Comparison of ENCODE assay signal across 10 cellular contexts in genomic region chr10:74827694-74828093, GRCh38. TPM values are rescaled to one million over a fixed set of nuclear protein-coding genes. Genes with fewer than 3 reads are reported as not detected.
DNase-seq lines count a peak whose midpoint lies in the region; ATAC-seq and TF ChIP-seq lines count a peak whose summit lies in the region.
"Had no signal": no experiment of that assay in that cellular context is flagged by ENCODE, and none has a peak within 500 bp of the region (broad histone marks: within the 10 kb centered on the region; RNA-seq: fewer than 3 reads in every experiment).

No MANE protein-coding gene starts in this region.

- peak overlapping the region; percentile 86 for H3K27ac Mint-ChIP-seq in activated naive CD4-positive, alpha-beta T cell treated with anti-CD3 and anti-CD28 coated beads, Interleukin-2, amount 10 ng/mL, durations not matched to agents 7 days and 5 days
- peak overlapping the region; percentile 31 for H3K27ac Mint-ChIP-seq in type B pancreatic cell

- H3K9me3 ChIP-seq in ascending aorta (no peaks in the 10 kb centered on the region), mesenchymal stem cell (ENCODE audit: control insufficient read depth, low read length) (no peaks in the 10 kb centered on the region)

- H3K4me2 ChIP-seq in mesenchymal stem cell (ENCODE audit: low read length, poor library complexity, severe bottlenecking): peak overlapping the region; percentile 82

- peaks cover 51% of the 10 kb centered on the region for H3K4me1 Mint-ChIP-seq in activated naive CD4-positive, alpha-beta T cell treated with anti-CD3 and anti-CD28 coated beads, Interleukin-2, amount 10 ng/mL, durations not matched to agents 7 days and 5 days
- H3K4me1 Mint-ChIP-seq in type B pancreatic cell (ENCODE audit: unreplicated experiment): peaks cover 29% of the 10 kb centered on the region

- H3K9ac ChIP-seq in mesenchymal stem cell (ENCODE audit: low read length): peak overlapping the region; percentile 60

- no peak for DNase-seq in activated naive CD4-positive, alpha-beta T cell treated with anti-CD3 and anti-CD28 coated beads, Interleukin-2, amount 10 ng/mL, durations not matched to agents 7 days and 5 days
- no peak for DNase-seq in activated naive CD4-positive, alpha-beta T cell treated with anti-CD3 and anti-CD28 coated beads, Interleukin-2, amount 50 U/mL, for 16 hours
- DNase-seq in ascending aorta (ENCODE audit: low spot score in 2 of 2) (no peak), mesenchymal stem cell (no peak), type B pancreatic cell (ENCODE audit: extremely low spot score, unreplicated experiment) (no peak), cerebellar cortex (ENCODE audit: low spot score) (no peak), EL (no peak)
- DNase-seq: left colon, NCI-H1694 treated with DMSO at 0.1 percent for 48 hours had no signal

- 93% methylated on average over 7 of the region's 7 CpGs for WGBS in mesenchymal stem cell

- H3K4me3 ChIP-seq in ascending aorta: peak overlapping the region; percentile 75 to 83
- H3K4me3 ChIP-seq in mesenchymal stem cell (ENCODE audit: insufficient read depth in 1 of 2, low read depth in 1 of 2, low read length in 2 of 2): peak overlapping the region in 1 of 2 experiments; percentile 90

- intact Hi-C loops in ascending aorta (cut with DNase I): loop anchor here (5.0 kb wide), 1 partner anchor 535 kb away; no protein-coding TSS in a partner anchor

- H3K4me1 ChIP-seq in ascending aorta: peaks cover 8 to 30% of the 10 kb centered on the region in 2 donors
- peaks cover 10% of the 10 kb centered on the region for H3K4me1 ChIP-seq in mesenchymal stem cell (ENCODE audit: control insufficient read depth, insufficient read depth, low read depth, low read length)

- H3K14ac ChIP-seq in mesenchymal stem cell (ENCODE audit: low read length in 2 of 2): no peak overlapping the region

- CTCF ChIA-PET in activated naive CD4-positive, alpha-beta T cell treated with anti-CD3 and anti-CD28 coated beads, Interleukin-2, amount 10 ng/mL, durations not matched to agents 7 days and 5 days (lab: Charles Lee): interaction anchor here (1.1 to 1.6 kb wide), 2 partner anchors 89 to 193 kb away, joined by 3 to 4 read pairs; no protein-coding TSS in a partner anchor

- H3K79me1 ChIP-seq in mesenchymal stem cell (replicated peaks; ENCODE audit: low read length, poor library complexity, severe bottlenecking): peaks cover 13% of the 10 kb centered on the region

- no peaks in the 10 kb centered on the region for H3K36me3 ChIP-seq in ascending aorta
- peaks cover 0 to 5% of the 10 kb centered on the region in 2 experiments for H3K36me3 ChIP-seq in mesenchymal stem cell (ENCODE audit: control insufficient read depth in 1 of 2, insufficient read depth in 2 of 2, low read depth in 1 of 2, low read length in 2 of 2)

- H3K27ac ChIP-seq in ascending aorta (peak overlapping the region in 1 of 2 donors; percentile 98), mesenchymal stem cell (ENCODE audit: low read length, poor library complexity, severe bottlenecking) (no peak overlapping the region)

- H4K8ac ChIP-seq in mesenchymal stem cell (ENCODE audit: low read length): no peak overlapping the region

- H2BK12ac ChIP-seq in mesenchymal stem cell (ENCODE audit: low read length in 2 of 2): no peak overlapping the region

- H3K4me3 Mint-ChIP-seq in activated naive CD4-positive, alpha-beta T cell treated with anti-CD3 and anti-CD28 coated beads, Interleukin-2, amount 10 ng/mL, durations not matched to agents 7 days and 5 days: peak overlapping the region; percentile 92
- H3K4me3 Mint-ChIP-seq in type B pancreatic cell: peak overlapping the region; percentile 99

- no peak for ATAC-seq in GM18858 (IDR thresholded peaks at IDR 0.05; ENCODE audit: unreplicated experiment)
- ATAC-seq: left colon had no signal

- peaks cover 14% of the 10 kb centered on the region for H3K36me3 Mint-ChIP-seq in activated naive CD4-positive, alpha-beta T cell treated with anti-CD3 and anti-CD28 coated beads, Interleukin-2, amount 10 ng/mL, durations not matched to agents 7 days and 5 days
- peaks cover 19% of the 10 kb centered on the region for H3K36me3 Mint-ChIP-seq in type B pancreatic cell

- TF ChIP-seq CTCF in ascending aorta (IDR thresholded peaks at IDR 0.05) (no peak), type B pancreatic cell (conservative IDR thresholded peaks at IDR 0.05) (no peak)

- H3K9me3 Mint-ChIP-seq in activated naive CD4-positive, alpha-beta T cell treated with anti-CD3 and anti-CD28 coated beads, Interleukin-2, amount 10 ng/mL, durations not matched to agents 7 days and 5 days: no peaks in the 10 kb centered on the region
- H3K9me3 Mint-ChIP-seq in type B pancreatic cell: no peaks in the 10 kb centered on the region

- peaks cover 5% of the 10 kb centered on the region for H3K27me3 Mint-ChIP-seq in activated naive CD4-positive, alpha-beta T cell treated with anti-CD3 and anti-CD28 coated beads, Interleukin-2, amount 10 ng/mL, durations not matched to agents 7 days and 5 days
- no peaks in the 10 kb centered on the region for H3K27me3 Mint-ChIP-seq in type B pancreatic cell

- H3K4ac ChIP-seq in mesenchymal stem cell (ENCODE audit: low read depth in 1 of 2, low read length in 2 of 2): no peak overlapping the region

- H3K18ac ChIP-seq in mesenchymal stem cell (ENCODE audit: low read depth in 1 of 2, low read length in 2 of 2): no peak overlapping the region

- H2AFZ ChIP-seq in mesenchymal stem cell (ENCODE audit: low read depth, low read length): no peak overlapping the region

- H2BK5ac ChIP-seq in mesenchymal stem cell (ENCODE audit: low read depth, low read length, poor library complexity, severe bottlenecking): no peak overlapping the region

- no peak overlapping the region for H2BK120ac ChIP-seq in mesenchymal stem cell (ENCODE audit: low read depth, low read length)

- no peak overlapping the region for H4K91ac ChIP-seq in mesenchymal stem cell (ENCODE audit: low read length)

- H2AK5ac ChIP-seq in mesenchymal stem cell (ENCODE audit: low read length, severe bottlenecking): peak overlapping the region; percentile 53

- no peak overlapping the region for H2BK15ac ChIP-seq in mesenchymal stem cell (ENCODE audit: low read depth, poor library complexity, severe bottlenecking)

- no peak overlapping the region for H3K23ac ChIP-seq in mesenchymal stem cell (ENCODE audit: low read length in 2 of 2)

- H3K27me3 ChIP-seq in ascending aorta (no peaks in the 10 kb centered on the region), mesenchymal stem cell (ENCODE audit: control insufficient read depth in 1 of 2, insufficient read depth in 1 of 2, low read length in 2 of 2) (no peaks in the 10 kb centered on the region)

RNA-seq across cellular contexts. Expression of gene KAT6B, which starts 1.3 kb away (rescaled TPM):
- total RNA-seq in ascending aorta (41.1 TPM), type B pancreatic cell (ENCODE audit: low replicate concordance) (21.5 and 48.3 TPM in 2 replicates)
- 9.1 TPM for polyA plus RNA-seq in mesenchymal stem cell (2013, experiment 1 of 2)
- 9.0 TPM for polyA plus RNA-seq in mesenchymal stem cell (2013, experiment 2 of 2)
